Comparison of ENCODE assay signal across 13 cellular contexts in genomic region chr5:159913048-159913447, GRCh38. TPM values are rescaled to one million over a fixed set of nuclear protein-coding genes. Genes with fewer than 3 reads are reported as not detected.
DNase-seq lines count a peak whose midpoint lies in the region; ATAC-seq lines count a peak whose summit lies in the region.
"Had no signal": no experiment of that assay in that cellular context is flagged by ENCODE, and none has a peak within 500 bp of the region (broad histone marks: within the 10 kb centered on the region; RNA-seq: fewer than 3 reads in every experiment).

No MANE protein-coding gene starts in this region.

- ATAC-seq in sciatic nerve (peak; percentile 41), GM19467 (IDR thresholded peaks at IDR 0.05; ENCODE audit: unreplicated experiment) (no peak), HG03521 (IDR thresholded peaks at IDR 0.05; ENCODE audit: unreplicated experiment) (no peak)

- intact Hi-C loops in sciatic nerve (cut with DNase I): no loop called here

- DNase-seq in EL (peak; percentile 91), T1000 (lab: John Stamatoyannopoulos, UW) (peak; percentile 19), fibroblast of the conjunctiva (ENCODE audit: low read depth) (peak; percentile 86), sciatic nerve (ENCODE audit: low spot score) (no peak), DMS79 treated with DMSO at 0.1 percent for 48 hours (lab: John Stamatoyannopoulos, UW) (no peak)
- DNase-seq in activated naive CD4-positive, alpha-beta T cell treated with Interleukin-2 at 50 U/mL for 16 hours: no peak
- DNase-seq: activated CD4-positive, alpha-beta T cell treated with anti-CD3 and anti-CD28 coated beads, Interleukin-2, amount 10 ng/mL, durations not matched to agents 7 days and 5 days; activated naive CD4-positive, alpha-beta T cell; Caco-2; effector memory CD4-positive, alpha-beta T cell; KBM-7 had no signal

RNA-seq across cellular contexts. Expression of gene ADRA1B, which starts 3.2 kb away (rescaled TPM):
- total RNA-seq in sciatic nerve: 1.6 TPM
- total RNA-seq: activated CD4-positive, alpha-beta T cell treated with anti-CD3 and anti-CD28 coated beads, Interleukin-2, amount 10 ng/mL, durations not matched to agents 7 days and 5 days; Caco-2 had no signal

Comparison
In these comparisons a context has a peak if more than half of its experiments do, and no peak if none do; other contexts are left out.
1. DNase-seq: peak in EL (single experiment), T1000 (single experiment) and fibroblast of the conjunctiva (single experiment); none in sciatic nerve (single experiment), DMS79 treated with DMSO at 0.1 percent for 48 hours (single experiment) and activated naive CD4-positive, alpha-beta T cell treated with Interleukin-2 at 50 U/mL for 16 hours (single experiment).